In genomic region chr17:4514206-4514605, GRCh38 we compare ENCODE assay signal across 1 cellular context.
TF ChIP-seq lines count a peak whose summit lies in the region.

No MANE protein-coding gene starts in this region.

TF ChIP-seq in IMR-90, 13 proteins besides CTCF, POLR2A, EP300 and RAD21:
- TF ChIP-seq ELK1 (IDR thresholded peaks at IDR 0.05; ENCODE audit: borderline replicate concordance, low read depth, low read length) (no peak), RFX5 (IDR thresholded peaks at IDR 0.05; ENCODE audit: low read depth, low read length) (no peak), MXI1 (IDR thresholded peaks at IDR 0.05; ENCODE audit: borderline replicate concordance, low read depth, low read length) (no peak), CHD1 (IDR thresholded peaks at IDR 0.05; ENCODE audit: low read depth, low read length) (no peak), RCOR1 (IDR thresholded peaks at IDR 0.05; ENCODE audit: insufficient replicate concordance, low read length) (no peak), USF2 (IDR thresholded peaks at IDR 0.05; ENCODE audit: low read depth, low read length) (no peak), MAZ (IDR thresholded peaks at IDR 0.05; ENCODE audit: borderline replicate concordance, low read depth, low read length) (no peak), SMC3 (IDR thresholded peaks at IDR 0.05; ENCODE audit: low read depth, low read length) (no peak), CEBPB (IDR thresholded peaks at IDR 0.05; ENCODE audit: low read depth, low read length) (no peak), BHLHE40 (IDR thresholded peaks at IDR 0.05; ENCODE audit: low read depth, low read length) (no peak), MAFK (IDR thresholded peaks at IDR 0.05; ENCODE audit: low read depth, low read length) (no peak), FOS (IDR thresholded peaks at IDR 0.05; ENCODE audit: low read depth, low read length) (no peak), NFE2L2 (IDR thresholded peaks at IDR 0.05; ENCODE audit: low read depth, low read length) (no peak)
